Comparison of ENCODE assay signal across 9 cellular contexts in the genomic region with DNA sequence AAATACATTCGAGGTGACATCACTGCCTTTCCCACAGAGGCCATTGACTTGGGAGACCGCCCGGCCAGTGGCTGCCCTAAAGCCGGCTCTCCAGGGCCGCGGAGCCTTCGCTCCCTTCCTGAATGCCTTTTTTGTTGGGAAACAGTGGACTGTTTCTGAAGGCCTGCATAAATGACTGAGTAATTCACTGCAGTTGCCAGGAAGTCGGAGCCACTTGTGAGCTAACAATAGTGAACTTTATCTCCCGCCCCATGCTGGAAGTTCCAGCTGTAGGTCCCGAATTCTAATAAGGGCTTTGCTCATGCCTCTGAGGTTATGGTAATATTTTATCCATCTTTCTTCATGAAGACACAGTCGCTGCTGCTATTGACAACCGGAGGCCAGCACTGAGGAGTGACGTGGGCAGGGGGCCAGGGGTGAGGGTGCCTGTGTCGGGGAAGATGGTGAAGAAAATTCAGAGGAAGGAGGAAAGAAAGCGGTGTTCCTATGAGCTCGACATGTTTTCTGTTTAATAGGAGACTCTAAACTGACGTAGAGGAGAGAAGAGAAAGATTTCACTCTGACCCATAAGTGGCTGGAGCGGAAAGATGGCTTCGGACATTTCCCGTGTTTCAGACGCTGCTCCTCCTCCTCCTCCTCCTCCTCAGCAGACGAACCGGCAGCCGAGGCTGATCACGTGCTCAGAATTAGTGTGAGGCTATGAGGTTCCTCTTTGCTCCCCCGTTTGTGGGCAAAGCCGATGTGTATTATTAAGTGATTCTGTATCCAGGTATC.
DNase-seq lines count a peak whose midpoint lies in the region; ATAC-seq, FAIRE-seq and TF ChIP-seq lines count a peak whose summit lies in the region.
"Had no signal": no experiment of that assay in that cellular context is flagged by ENCODE, and none has a peak within 500 bp of the region (broad histone marks: within the 10 kb centered on the region; RNA-seq: fewer than 3 reads in every experiment).

No MANE protein-coding gene starts in this region.

- no peak for TF ChIP-seq CTCF in fibroblast of pulmonary artery (IDR thresholded peaks at IDR 0.05; ENCODE audit: low read length, missing control alignments)

- H3K9ac ChIP-seq in NT2/D1 (ENCODE audit: insufficient read length, low read depth) (no peak overlapping the region), mucosa of rectum (ENCODE audit: low read depth in 1 of 2, low read length in 2 of 2) (no peak overlapping the region)

- TF ChIP-seq POLR2A in GM12892 (IDR thresholded peaks at IDR 0.05; ENCODE audit: low read depth, low read length), result no peak

- H3K36me3 ChIP-seq in NT2/D1 (ENCODE audit: insufficient read depth, insufficient read length, low read length) (no peaks in the 10 kb centered on the region), mucosa of rectum (ENCODE audit: control insufficient read depth in 2 of 2, insufficient read depth in 2 of 2, low read length in 2 of 2) (no peaks in the 10 kb centered on the region), small intestine (ENCODE audit: control insufficient read depth in 2 of 2, insufficient read depth in 2 of 2, low read length in 2 of 2) (no peaks in the 10 kb centered on the region)

- H3K27ac ChIP-seq in mucosa of rectum (ENCODE audit: low read depth in 2 of 2, low read length in 2 of 2) (peak overlapping the region; percentile 37 to 54), small intestine (ENCODE audit: low read depth in 1 of 2, low read length in 1 of 2) (peak overlapping the region in 1 of 2 donors; percentile 79)

- WGBS in small intestine, 3 donors, result 60 to 82% (median 71%) methylated on average over 23 to 27 of the region's 27 CpGs

- DNase-seq in NT2/D1 (ENCODE audit: low read depth, low spot score) (peak; percentile 36), fibroblast of pulmonary artery (ENCODE audit: low read depth) (peak; percentile 96), superior temporal gyrus (ENCODE audit: extremely low spot score) (peak; percentile 97), GM12892 (ENCODE audit: insufficient read length) (no peak), small intestine (no peak)
- DNase-seq: NCI-H1048 had no signal

- no peak for FAIRE-seq in GM12892 (lab: Jason Lieb, UNC)
- FAIRE-seq in small intestine (lab: Jason Lieb, UNC), result no peak

- no peak for ATAC-seq in HG03159 (IDR thresholded peaks at IDR 0.05; ENCODE audit: unreplicated experiment)
- ATAC-seq in GM18909 (IDR thresholded peaks at IDR 0.05; ENCODE audit: poor library complexity, unreplicated experiment), result no peak

- no peaks in the 10 kb centered on the region for H3K4me1 ChIP-seq in NT2/D1 (ENCODE audit: insufficient read depth, insufficient read length)
- no peaks in the 10 kb centered on the region for H3K4me1 ChIP-seq in mucosa of rectum (ENCODE audit: control insufficient read depth in 2 of 2, insufficient read depth in 2 of 2, low read length in 2 of 2)
- no peaks in the 10 kb centered on the region for H3K4me1 ChIP-seq in small intestine (ENCODE audit: control insufficient read depth in 2 of 2, insufficient read depth in 1 of 2, low read depth in 1 of 2, low read length in 1 of 2)

- H3K27me3 ChIP-seq in NT2/D1 (ENCODE audit: insufficient read depth, insufficient read length) (no peaks in the 10 kb centered on the region), mucosa of rectum (ENCODE audit: control insufficient read depth in 2 of 2, insufficient read depth in 2 of 2, low read length in 2 of 2) (no peaks in the 10 kb centered on the region), small intestine (ENCODE audit: control insufficient read depth in 2 of 2, insufficient read depth in 2 of 2, low read length in 2 of 2) (no peaks in the 10 kb centered on the region)

- no peak overlapping the region for H3K4me3 ChIP-seq in NT2/D1 (ENCODE audit: insufficient read length, low read depth)
- H3K4me3 ChIP-seq in fibroblast of pulmonary artery (replicated peaks; ENCODE audit: low read depth, low read length), result no peak overlapping the region
- H3K4me3 ChIP-seq in mucosa of rectum (ENCODE audit: low read length in 2 of 2), result peak overlapping the region in 1 of 2 donors; percentile 28
- no peak overlapping the region for H3K4me3 ChIP-seq in small intestine (ENCODE audit: low read depth in 1 of 2, low read length in 2 of 2)

- H3K9me3 ChIP-seq in NT2/D1 (ENCODE audit: insufficient read depth, low read length) (no peaks in the 10 kb centered on the region), mucosa of rectum (ENCODE audit: control insufficient read depth in 2 of 2, low read length in 2 of 2) (peaks cover 0 to under 1% of the 10 kb centered on the region in 2 donors), small intestine (ENCODE audit: control insufficient read depth, low read depth) (peaks cover 2% of the 10 kb centered on the region)

Comparison
In these comparisons a context has a peak if more than half of its experiments do, and no peak if none do; other contexts are left out.
1. DNase-seq: peak in NT2/D1 (single experiment), fibroblast of pulmonary artery (single experiment) and superior temporal gyrus (single experiment); none in GM12892 (single experiment) and small intestine (single experiment).